ENCODE assay signal across 18 cellular contexts in genomic region chrX:109862386-109862910, GRCh38.
"Had no signal": no experiment of that assay in that cellular context is flagged by ENCODE, and none has a peak within 500 bp of the region (broad histone marks: within the 10 kb centered on the region; RNA-seq: fewer than 3 reads in every experiment).

No MANE protein-coding gene starts in this region.

- H3K9me3 ChIP-seq: adrenal gland, right atrium auricular region, tibial artery, vagina had no signal

- DNase-seq: activated CD4-positive, alpha-beta memory T cell treated with anti-CD3 and anti-CD28 coated beads for 36 hours; activated CD4-positive, alpha-beta T cell treated with anti-CD3 and anti-CD28 coated beads for 36 hours; activated CD8-positive, alpha-beta memory T cell treated with anti-CD3 and anti-CD28 coated beads, Interleukin-2, amount 10 ng/mL, durations not matched to agents 7 days and 5 days; activated naive CD4-positive, alpha-beta T cell treated with anti-CD3 and anti-CD28 coated beads for 36 hours; activated T-cell treated with anti-CD3 and anti-CD28 coated beads, Interleukin-2, amount 50 U/mL, for 1 hour; hippocampal formation; kidney glomerular epithelial cell; occipital lobe; stimulated activated CD4-positive, alpha-beta T cell treated with anti-CD3 and anti-CD28 coated beads, Interleukin-15, amount 100 ng/mL, for 24 hours; stimulated activated CD4-positive, alpha-beta T cell treated with anti-CD3 and anti-CD28 coated beads, Interleukin-4, amount 100 ng/mL, for 1 hour; stimulated activated naive B cell treated with anti-CD40 and anti-IgM and Interleukin-4, amounts not matched to agents 10 μg/mL and 1 μg/mL and 100 μg/mL, for 72 hours; T1000; tibial artery had no signal

- H3K4me1 ChIP-seq: adrenal gland, right atrium auricular region, tibial artery, vagina had no signal

- H3K27me3 ChIP-seq: adrenal gland, right atrium auricular region, tibial artery, vagina had no signal

- ATAC-seq: activated CD4-positive, alpha-beta T cell treated with anti-CD3 and anti-CD28 coated beads for 36 hours; activated CD8-positive, alpha-beta memory T cell treated with anti-CD3 and anti-CD28 coated beads, Interleukin-2, amount 10 ng/mL, durations not matched to agents 7 days and 5 days; esophagus mucosa; stimulated activated naive B cell treated with anti-CD40 and anti-IgM and Interleukin-4, amounts not matched to agents 10 μg/mL and 1 μg/mL and 100 μg/mL, for 72 hours had no signal

- H3K4me3 ChIP-seq: adrenal gland, right atrium auricular region, skin epidermis, tibial artery, vagina had no signal

- H3K36me3 ChIP-seq: adrenal gland, right atrium auricular region, tibial artery, vagina had no signal

- H3K27ac ChIP-seq: adrenal gland, right atrium auricular region, skin epidermis, tibial artery, vagina had no signal
